9 cellular contexts compared by ENCODE assay signal in genomic region chr19:6766357-6767080, GRCh38. TPM values are rescaled to one million over a fixed set of nuclear protein-coding genes. Genes with fewer than 3 reads are reported as not detected.
DNase-seq lines count a peak whose midpoint lies in the region; ATAC-seq and TF ChIP-seq lines count a peak whose summit lies in the region.
"Had no signal": no experiment of that assay in that cellular context is flagged by ENCODE, and none has a peak within 500 bp of the region (broad histone marks: within the 10 kb centered on the region; RNA-seq: fewer than 3 reads in every experiment).

No MANE protein-coding gene starts in this region.

- no peak overlapping the region for H2BK12ac ChIP-seq in mesenchymal stem cell (ENCODE audit: low read length in 2 of 2)

- TF ChIP-seq EP300 in ovary (IDR thresholded peaks at IDR 0.05): no peak

- no peak for ATAC-seq in activated naive CD8-positive, alpha-beta T cell treated with anti-CD3 and anti-CD28 coated beads, Interleukin-2, amount 50 U/mL, for 24 hours
- ATAC-seq in GM18861 (IDR thresholded peaks at IDR 0.05; ENCODE audit: unreplicated experiment): no peak
- ATAC-seq in heart right ventricle: no peak

- H3K4me3 ChIP-seq in A673 (ENCODE audit: low read depth, low read length, poor library complexity, severe bottlenecking) (peak overlapping the region; percentile 52), mesenchymal stem cell (ENCODE audit: insufficient read depth in 1 of 2, low read depth in 1 of 2, low read length in 2 of 2) (no peak overlapping the region), ovary (no peak overlapping the region), heart right ventricle (peak overlapping the region in 5 of 10 donors; percentile 25 to 55 (median 45))

- peak overlapping the region; percentile 90 for H3K4me2 ChIP-seq in mesenchymal stem cell (ENCODE audit: low read length, poor library complexity, severe bottlenecking)

- no peak for DNase-seq in A673 (ENCODE audit: low spot score)
- peak; percentile 36 for DNase-seq in HK-2 (ENCODE audit: unreplicated experiment)
- DNase-seq in activated naive CD8-positive, alpha-beta T cell treated with anti-CD3 and anti-CD28 coated beads, Interleukin-2, amount 50 U/mL, for 24 hours: peak; percentile 20
- no peak for DNase-seq in mesenchymal stem cell
- no peak for DNase-seq in ovary
- no peak for DNase-seq in NCI-H1436 (lab: John Stamatoyannopoulos, UW)
- no peak for DNase-seq in heart right ventricle

- H2AK5ac ChIP-seq in mesenchymal stem cell (ENCODE audit: low read length, severe bottlenecking): no peak overlapping the region

- no peak for TF ChIP-seq CTCF in A673 (conservative IDR thresholded peaks at IDR 0.05; ENCODE audit: low read depth, low read length)
- TF ChIP-seq CTCF in ovary (IDR thresholded peaks at IDR 0.05): no peak
- TF ChIP-seq CTCF in heart right ventricle (IDR thresholded peaks at IDR 0.05): no peak

- no TSS peak for BruUV-seq in A673 (replicated peaks; lab: Mats Ljungman, UMichigan)

- H3K9me3 Mint-ChIP-seq in activated naive CD8-positive, alpha-beta T cell treated with anti-CD3 and anti-CD28 coated beads, Interleukin-2, amount 50 U/mL, for 24 hours: no peaks in the 10 kb centered on the region

- peak overlapping the region; percentile 96 for H3K4me3 Mint-ChIP-seq in activated naive CD8-positive, alpha-beta T cell treated with anti-CD3 and anti-CD28 coated beads, Interleukin-2, amount 50 U/mL, for 24 hours

- H3K4me1 Mint-ChIP-seq in activated naive CD8-positive, alpha-beta T cell treated with anti-CD3 and anti-CD28 coated beads, Interleukin-2, amount 50 U/mL, for 24 hours: peaks cover 46% of the 10 kb centered on the region

- no peak overlapping the region for H2BK120ac ChIP-seq in mesenchymal stem cell (ENCODE audit: low read depth, low read length)

- peak overlapping the region; percentile 85 for H3K27ac Mint-ChIP-seq in activated naive CD8-positive, alpha-beta T cell treated with anti-CD3 and anti-CD28 coated beads, Interleukin-2, amount 50 U/mL, for 24 hours

- H3K4me1 ChIP-seq in A673 (ENCODE audit: insufficient read depth, low read length, poor library complexity, severe bottlenecking) (peaks cover 11% of the 10 kb centered on the region), mesenchymal stem cell (ENCODE audit: control insufficient read depth, insufficient read depth, low read depth, low read length) (peaks cover 18% of the 10 kb centered on the region), ovary (ENCODE audit: insufficient read depth) (peaks cover 2% of the 10 kb centered on the region), heart right ventricle (peaks cover 3 to 37% (median 21%) of the 10 kb centered on the region in 9 donors)

- H3K79me1 ChIP-seq in mesenchymal stem cell (replicated peaks; ENCODE audit: low read length, poor library complexity, severe bottlenecking): no peaks in the 10 kb centered on the region

- no peak overlapping the region for H3K18ac ChIP-seq in mesenchymal stem cell (ENCODE audit: low read depth in 1 of 2, low read length in 2 of 2)

- intact Hi-C loops in A673 (cut with micrococcal nuclease; ENCODE audit: unreplicated experiment): loop anchor here (1.0 kb wide), 1 partner anchor 13 kb away; no protein-coding TSS in a partner anchor
- intact Hi-C loops in ovary (cut with DNase I): loop anchor here in 1 of 4 donors (10.0 kb wide), 1 partner anchor 132 kb away; no protein-coding TSS in a partner anchor
- intact Hi-C loops in heart right ventricle (cut with DNase I): loop anchor here in 2 of 10 donors (10.0 kb wide), 1 partner anchor 132 kb away; no protein-coding TSS in a partner anchor

- H4K91ac ChIP-seq in mesenchymal stem cell (ENCODE audit: low read length): no peak overlapping the region

- H3K36me3 ChIP-seq in A673 (ENCODE audit: insufficient read depth, low read length, poor library complexity, severe bottlenecking) (no peaks in the 10 kb centered on the region), mesenchymal stem cell (ENCODE audit: control insufficient read depth in 1 of 2, insufficient read depth in 2 of 2, low read depth in 1 of 2, low read length in 2 of 2) (no peaks in the 10 kb centered on the region), ovary (no peaks in the 10 kb centered on the region), heart right ventricle (no peaks in the 10 kb centered on the region)

- POLR2A ChIA-PET in A673 (lab: Charles Lee; ENCODE audit: low non-redundant PET): no interaction called here

- H3K9me3 ChIP-seq in A673 (ENCODE audit: low read depth, low read length, poor library complexity, severe bottlenecking): no peaks in the 10 kb centered on the region
- H3K9me3 ChIP-seq in mesenchymal stem cell (ENCODE audit: control insufficient read depth, low read length): no peaks in the 10 kb centered on the region
- H3K9me3 ChIP-seq in ovary: no peaks in the 10 kb centered on the region
- no peaks in the 10 kb centered on the region for H3K9me3 ChIP-seq in heart right ventricle

- no peak overlapping the region for H3K23ac ChIP-seq in mesenchymal stem cell (ENCODE audit: low read length in 2 of 2)

- H2AFZ ChIP-seq in mesenchymal stem cell (ENCODE audit: low read depth, low read length): no peak overlapping the region

- H2BK15ac ChIP-seq in mesenchymal stem cell (ENCODE audit: low read depth, poor library complexity, severe bottlenecking): no peak overlapping the region

- H3K36me3 Mint-ChIP-seq in activated naive CD8-positive, alpha-beta T cell treated with anti-CD3 and anti-CD28 coated beads, Interleukin-2, amount 50 U/mL, for 24 hours (ENCODE audit: low read depth): no peaks in the 10 kb centered on the region

- whole genome bisulfite sequencing in mesenchymal stem cell: 18% methylated on average over 16 of the region's 16 CpGs
- 15 to 27% (median 18%) methylated on average over 16 of the region's 16 CpGs for WGBS in ovary, 3 donors
- WGBS in heart right ventricle, 2 donors: 25 to 32% methylated on average over 16 of the region's 16 CpGs

- H3K27ac ChIP-seq in A673 (ENCODE audit: low read depth, low read length, poor library complexity, severe bottlenecking): no peak overlapping the region
- no peak overlapping the region for H3K27ac ChIP-seq in mesenchymal stem cell (ENCODE audit: low read length, poor library complexity, severe bottlenecking)
- H3K27ac ChIP-seq in ovary: no peak overlapping the region
- H3K27ac ChIP-seq in heart right ventricle: peak overlapping the region in 3 of 10 donors; percentile 53 to 74 (median 70)

- TF ChIP-seq POLR2A in ovary (IDR thresholded peaks at IDR 0.05): no peak

- no peak overlapping the region for H3K4ac ChIP-seq in mesenchymal stem cell (ENCODE audit: low read depth in 1 of 2, low read length in 2 of 2)

- H3K27me3 Mint-ChIP-seq in activated naive CD8-positive, alpha-beta T cell treated with anti-CD3 and anti-CD28 coated beads, Interleukin-2, amount 50 U/mL, for 24 hours: no peaks in the 10 kb centered on the region

- no peak overlapping the region for H4K8ac ChIP-seq in mesenchymal stem cell (ENCODE audit: low read length)

- no peak overlapping the region for H2BK5ac ChIP-seq in mesenchymal stem cell (ENCODE audit: low read depth, low read length, poor library complexity, severe bottlenecking)

- CTCF ChIA-PET in A673 (lab: Charles Lee): no interaction called here

- no peak overlapping the region for H3K14ac ChIP-seq in mesenchymal stem cell (ENCODE audit: low read length in 2 of 2)

- H3K27me3 ChIP-seq in A673 (replicated peaks; ENCODE audit: insufficient read depth, low read depth, low read length, poor library complexity) (no peaks in the 10 kb centered on the region), mesenchymal stem cell (ENCODE audit: control insufficient read depth in 1 of 2, insufficient read depth in 1 of 2, low read length in 2 of 2) (peaks cover 21 to 35% of the 10 kb centered on the region in 2 experiments), ovary (peaks cover 8% of the 10 kb centered on the region), heart right ventricle (peaks cover 7 to 64% (median 34%) of the 10 kb centered on the region in 7 donors)

- no peak overlapping the region for H3K9ac ChIP-seq in mesenchymal stem cell (ENCODE audit: low read length)

RNA-seq across cellular contexts. Expression of gene SH2D3A, which starts 0.7 kb away (rescaled TPM):
- total RNA-seq in A673 (2021) (0.95 and 1.7 TPM in 2 replicates), ovary (10 to 100 TPM in 1 of 7 donors, 1 to 10 TPM in 4, under 1 TPM in 2; 0.18 to 18.3 (median 1.6) TPM), heart right ventricle (under 1 TPM in 5 of 10 donors, not detected in 5; 0.16 to 0.79 (median 0.36) TPM)
- not detected for polyA plus RNA-seq in mesenchymal stem cell (2013, experiment 1 of 2)
- polyA plus RNA-seq in mesenchymal stem cell (2013, experiment 2 of 2): 0.07 TPM
- polyA plus RNA-seq in ovary (under 1 TPM in 1 of 2 donors, not detected in 1; 0.25 TPM), heart right ventricle (under 1 TPM; 0.17 to 0.37 TPM)
- total RNA-seq: Right ventricle myocardium superior had no signal

RNA-seq across cellular contexts. Expression of gene VAV1, which starts 6.0 kb away (rescaled TPM):
- total RNA-seq in A673 (2021): 51.6 and 54.9 TPM in 2 replicates
- polyA plus RNA-seq in mesenchymal stem cell (2013, experiment 1 of 2): not detected
- not detected for polyA plus RNA-seq in mesenchymal stem cell (2013, experiment 2 of 2)
- 1 to 10 TPM in 5 of 7 donors, under 1 TPM in 2; 0.71 to 5.0 (median 2.0) TPM for total RNA-seq in ovary
- 1 to 10 TPM; 1.1 to 3.6 TPM for polyA plus RNA-seq in ovary
- 10 to 100 TPM in 1 of 10 donors, 1 to 10 TPM in 6, under 1 TPM in 3; 0.45 to 11.0 (median 1.4) TPM for total RNA-seq in heart right ventricle
- polyA plus RNA-seq in heart right ventricle: 1 to 10 TPM in 1 of 2 donors, under 1 TPM in 1; 0.70 to 1.3 TPM

RNA-seq across cellular contexts. Expression of gene TRIP10, which starts 27.0 kb away (rescaled TPM):
- 70.2 and 79.2 TPM in 2 replicates for total RNA-seq in A673 (2021)
- polyA plus RNA-seq in mesenchymal stem cell (2013, experiment 1 of 2): 53.2 TPM
- 50.7 TPM for polyA plus RNA-seq in mesenchymal stem cell (2013, experiment 2 of 2)
- 100 to 1,000 TPM in 4 of 7 donors, 10 to 100 TPM in 3; 57.3 to 149 (median 120) TPM for total RNA-seq in ovary
- polyA plus RNA-seq in ovary: 100 to 1,000 TPM in 1 of 2 donors, 10 to 100 TPM in 1; 98.7 to 106 TPM
- total RNA-seq in heart right ventricle: 100 to 1,000 TPM in 1 of 10 donors, 10 to 100 TPM in 9; 60.6 to 152 (median 73.5) TPM
- 100 to 1,000 TPM in 1 of 2 donors, 10 to 100 TPM in 1; 93.7 to 314 TPM for polyA plus RNA-seq in heart right ventricle

RNA-seq across cellular contexts. Expression of gene GPR108, which starts 29.1 kb away (rescaled TPM):
- 36.4 and 37.4 TPM in 2 replicates for total RNA-seq in A673 (2021)
- 63.6 TPM for polyA plus RNA-seq in mesenchymal stem cell (2013, experiment 1 of 2)
- 61.8 TPM for polyA plus RNA-seq in mesenchymal stem cell (2013, experiment 2 of 2)
- total RNA-seq in ovary: 10 to 100 TPM; 57.6 to 76.6 (median 61.0) TPM
- 10 to 100 TPM; 34.0 to 69.9 TPM for polyA plus RNA-seq in ovary
- total RNA-seq in heart right ventricle: 10 to 100 TPM; 20.4 to 33.6 (median 21.5) TPM
- polyA plus RNA-seq in heart right ventricle: 10 to 100 TPM; 43.1 to 62.0 TPM

RNA-seq across cellular contexts. Expression of gene C3, which starts 46.1 kb away (rescaled TPM):
- total RNA-seq in A673 (2021) (1.8 TPM in 2 replicates), ovary (1,000 to 10,000 TPM in 4 of 7 donors, 100 to 1,000 TPM in 3; 130 to 3,887 (median 1,173) TPM), heart right ventricle (100 to 1,000 TPM in 5 of 10 donors, 10 to 100 TPM in 5; 23.0 to 438 (median 111) TPM)
- polyA plus RNA-seq in mesenchymal stem cell (2013, experiment 1 of 2): 2.3 TPM
- 2.7 TPM for polyA plus RNA-seq in mesenchymal stem cell (2013, experiment 2 of 2)
- polyA plus RNA-seq in ovary (1,000 to 10,000 TPM in 1 of 2 donors, 100 to 1,000 TPM in 1; 430 to 1,351 TPM), heart right ventricle (100 to 1,000 TPM; 275 to 475 TPM)

Comparison
In these comparisons a context has a peak if more than half of its experiments do, and no peak if none do; other contexts are left out.
1. DNase-seq: peak in HK-2 (single experiment) and activated naive CD8-positive, alpha-beta T cell treated with anti-CD3 and anti-CD28 coated beads, Interleukin-2, amount 50 U/mL, for 24 hours (single experiment); none in A673 (single experiment), mesenchymal stem cell (single experiment), ovary (0 of 5), NCI-H1436 (single experiment) and heart right ventricle (0 of 2).